ENCODE assay signal across 9 cellular contexts in the genomic region with DNA sequence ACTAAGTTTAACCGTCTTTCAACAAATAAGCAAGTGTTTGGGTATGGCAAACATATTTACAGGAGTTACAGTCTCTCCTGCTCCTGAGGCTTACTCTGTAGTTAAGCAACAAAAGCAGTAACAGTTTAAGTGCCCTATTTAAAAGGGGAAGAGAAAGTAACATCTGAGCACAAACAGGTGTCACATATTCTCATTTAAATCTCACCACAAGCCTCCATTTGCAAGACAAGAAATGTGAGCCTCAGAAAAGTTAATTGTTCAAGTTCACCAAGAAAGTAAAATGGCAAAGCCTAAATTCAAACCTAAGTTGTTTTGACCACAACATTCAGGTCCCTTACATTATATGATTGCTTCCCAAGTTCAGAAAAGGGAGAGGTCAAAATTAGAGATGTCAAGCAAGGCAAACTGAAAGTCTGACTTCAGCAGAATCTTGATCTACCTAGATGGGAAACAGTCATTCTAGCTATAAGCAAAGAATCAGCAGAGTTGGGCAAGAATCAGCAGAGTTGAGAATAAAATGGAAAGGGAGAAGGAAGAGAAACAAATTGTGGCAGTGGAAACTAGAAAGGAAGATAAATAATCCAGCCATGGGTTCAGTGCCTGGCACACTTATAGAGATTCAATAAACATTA.
DNase-seq lines count a peak whose midpoint lies in the region; ATAC-seq and TF ChIP-seq lines count a peak whose summit lies in the region.
"Had no signal": no experiment of that assay in that cellular context is flagged by ENCODE, and none has a peak within 500 bp of the region (broad histone marks: within the 10 kb centered on the region; RNA-seq: fewer than 3 reads in every experiment).

No MANE protein-coding gene starts in this region.

- BruUV-seq in OCI-LY7 (replicated peaks; lab: Mats Ljungman, UMichigan), result TSS peak; percentile 84
- no TSS peak for BruUV-seq in PC-3 (replicated peaks; lab: Mats Ljungman, UMichigan)

- H3K4me1 Mint-ChIP-seq in activated CD8-positive, alpha-beta T cell treated with anti-CD3 and anti-CD28 coated beads, Interleukin-2, amount 10 ng/mL, durations not matched to agents 7 days and 5 days (ENCODE audit: low read depth), result peaks cover 7% of the 10 kb centered on the region

- H3K27ac Mint-ChIP-seq in activated naive CD4-positive, alpha-beta T cell treated with anti-CD3 and anti-CD28 coated beads, Interleukin-2, amount 50 U/mL, for 72 hours, result no peak overlapping the region
- H3K27ac Mint-ChIP-seq in activated CD8-positive, alpha-beta T cell treated with anti-CD3 and anti-CD28 coated beads, Interleukin-2, amount 10 ng/mL, durations not matched to agents 7 days and 5 days, result no peak overlapping the region

- in situ Hi-C loops in gastrocnemius medialis (cut with MboI; ENCODE audit: low sequenced_read_pairs in 4 of 4), result loop anchor here in 1 of 4 donors (25.0 kb wide), 1 partner anchor 162 kb away; no protein-coding TSS in a partner anchor

- H4K20me1 ChIP-seq in OCI-LY7 (ENCODE audit: insufficient read depth, low read length) (no peaks in the 10 kb centered on the region), PC-3 (ENCODE audit: low read length) (no peaks in the 10 kb centered on the region)

- H3K4me1 ChIP-seq in OCI-LY7 (ENCODE audit: insufficient read depth, low read length, poor library complexity, severe bottlenecking), result peaks cover 99% of the 10 kb centered on the region
- peaks cover 7 to 12% of the 10 kb centered on the region in 2 donors for H3K4me1 ChIP-seq in gastrocnemius medialis
- H3K4me1 ChIP-seq in PC-3 (ENCODE audit: insufficient read depth, low read length), result peaks cover 14% of the 10 kb centered on the region

- DNase-seq in GM12864 (ENCODE audit: low read depth) (peak; percentile 74), OCI-LY7 (ENCODE audit: low spot score) (peak; percentile 93), gastrocnemius medialis (no peak), PC-3 (no peak)
- no peak for DNase-seq in activated naive CD4-positive, alpha-beta T cell treated with anti-CD3 and anti-CD28 coated beads, Interleukin-2, amount 50 U/mL, for 72 hours (ENCODE audit: low spot score in 2 of 2)
- no peak for DNase-seq in activated CD8-positive, alpha-beta T cell treated with anti-CD3 and anti-CD28 coated beads, Interleukin-2, amount 10 ng/mL, durations not matched to agents 7 days and 5 days
- DNase-seq: AML-193 had no signal

- intact Hi-C loops in OCI-LY7 (cut with micrococcal nuclease; ENCODE audit: unreplicated experiment) (loop anchor here (1.0 to 5.0 kb wide), 5 partner anchors 50 to 273 kb away; a partner anchor contains a TSS), gastrocnemius medialis (cut with DNase I; ENCODE audit: low total_unique reads) (no loop called here), PC-3 (cut with micrococcal nuclease) (no loop called here)

- H3K4me2 ChIP-seq in OCI-LY7 (ENCODE audit: low read length) (peak overlapping the region; percentile 81), PC-3 (ENCODE audit: low read length) (no peak overlapping the region)

- ATAC-seq in GM21381 (IDR thresholded peaks at IDR 0.05; ENCODE audit: unreplicated experiment) (peak; percentile 87), HG03108 (IDR thresholded peaks at IDR 0.05; ENCODE audit: unreplicated experiment) (peak; percentile 87), gastrocnemius medialis (no peak), PC-3 (no peak)
- no peak for ATAC-seq in activated naive CD4-positive, alpha-beta T cell treated with anti-CD3 and anti-CD28 coated beads, Interleukin-2, amount 50 U/mL, for 72 hours
- ATAC-seq in activated CD8-positive, alpha-beta T cell treated with anti-CD3 and anti-CD28 coated beads, Interleukin-2, amount 10 ng/mL, durations not matched to agents 7 days and 5 days, result no peak

- H3K27ac ChIP-seq in OCI-LY7 (ENCODE audit: low read depth, low read length, poor library complexity, severe bottlenecking) (peak overlapping the region; percentile 99), gastrocnemius medialis (no peak overlapping the region), PC-3 (ENCODE audit: low read length) (no peak overlapping the region)

- TF ChIP-seq POLR2A in gastrocnemius medialis (IDR thresholded peaks at IDR 0.05), result no peak

- H3K4me3 ChIP-seq in GM12864 (ENCODE audit: low read depth, low read length) (peak overlapping the region; percentile 6; the same call in 1 of the 2 replicates), OCI-LY7 (ENCODE audit: low read depth, low read length, poor library complexity, severe bottlenecking) (peak overlapping the region; percentile 55), gastrocnemius medialis (no peak overlapping the region), PC-3 (ENCODE audit: low read length) (no peak overlapping the region)

- no peaks in the 10 kb centered on the region for H3F3A ChIP-seq in PC-3 (ENCODE audit: low read length, unreplicated experiment)

- POLR2A ChIA-PET in OCI-LY7 (lab: Charles Lee), result interaction anchor here (0.8 to 3.5 kb wide), 11 partner anchors 8 to 167 kb away, joined by 3 to 21 read pairs (median 4); no protein-coding TSS in a partner anchor
- POLR2A ChIA-PET in activated CD8-positive, alpha-beta T cell treated with anti-CD3 and anti-CD28 coated beads, Interleukin-2, amount 10 ng/mL, durations not matched to agents 7 days and 5 days (lab: Charles Lee), result interaction anchor here (0.6 kb wide), 1 partner anchor 62 kb away, joined by 4 read pairs; no protein-coding TSS in a partner anchor
- POLR2A ChIA-PET in PC-3 (lab: Charles Lee; ENCODE audit: unreplicated experiment), result no interaction called here

- H3K9me2 ChIP-seq in OCI-LY7 (ENCODE audit: insufficient read depth, low read length) (no peaks in the 10 kb centered on the region), PC-3 (replicated peaks; ENCODE audit: low read length) (no peaks in the 10 kb centered on the region)

- no peaks in the 10 kb centered on the region for H3K27me3 ChIP-seq in gastrocnemius medialis
- H3K27me3 ChIP-seq in PC-3 (ENCODE audit: low read length), result no peaks in the 10 kb centered on the region

- no peaks in the 10 kb centered on the region for H3K9me3 ChIP-seq in OCI-LY7 (ENCODE audit: low read length)
- no peaks in the 10 kb centered on the region for H3K9me3 ChIP-seq in gastrocnemius medialis
- no peaks in the 10 kb centered on the region for H3K9me3 ChIP-seq in PC-3 (ENCODE audit: low read length)

- H3K36me3 ChIP-seq in OCI-LY7 (ENCODE audit: insufficient read depth, low read length) (peaks cover 58% of the 10 kb centered on the region), gastrocnemius medialis (no peaks in the 10 kb centered on the region), PC-3 (ENCODE audit: low read depth, low read length) (no peaks in the 10 kb centered on the region)

- H3K9me3 Mint-ChIP-seq in activated naive CD4-positive, alpha-beta T cell treated with anti-CD3 and anti-CD28 coated beads, Interleukin-2, amount 50 U/mL, for 72 hours, result no peaks in the 10 kb centered on the region
- H3K9me3 Mint-ChIP-seq in activated CD8-positive, alpha-beta T cell treated with anti-CD3 and anti-CD28 coated beads, Interleukin-2, amount 10 ng/mL, durations not matched to agents 7 days and 5 days (ENCODE audit: insufficient read depth), result no peaks in the 10 kb centered on the region

- H3K4me3 Mint-ChIP-seq in activated CD8-positive, alpha-beta T cell treated with anti-CD3 and anti-CD28 coated beads, Interleukin-2, amount 10 ng/mL, durations not matched to agents 7 days and 5 days, result no peak overlapping the region

- H3K27me3 Mint-ChIP-seq in activated CD8-positive, alpha-beta T cell treated with anti-CD3 and anti-CD28 coated beads, Interleukin-2, amount 10 ng/mL, durations not matched to agents 7 days and 5 days (ENCODE audit: low read depth), result no peaks in the 10 kb centered on the region

- H2AFZ ChIP-seq in OCI-LY7 (ENCODE audit: low read length) (no peak overlapping the region), PC-3 (ENCODE audit: low read length) (no peak overlapping the region)

- H3K9ac ChIP-seq in PC-3 (ENCODE audit: low read length), result no peak overlapping the region

- TF ChIP-seq CTCF in GM12864 (IDR thresholded peaks at IDR 0.05; ENCODE audit: low read depth, low read length, missing control alignments) (no peak), OCI-LY7 (conservative IDR thresholded peaks at IDR 0.05; ENCODE audit: low read length) (no peak), gastrocnemius medialis (IDR thresholded peaks at IDR 0.05 in 4 of 5, conservative IDR thresholded peaks at IDR 0.05 in 1 of 5) (no peak), PC-3 (conservative IDR thresholded peaks at IDR 0.05; ENCODE audit: low read depth, low read length) (no peak)

- H3K36me3 Mint-ChIP-seq in activated naive CD4-positive, alpha-beta T cell treated with anti-CD3 and anti-CD28 coated beads, Interleukin-2, amount 50 U/mL, for 72 hours, result peaks cover 0 to 5% of the 10 kb centered on the region in 2 donors
- H3K36me3 Mint-ChIP-seq in activated CD8-positive, alpha-beta T cell treated with anti-CD3 and anti-CD28 coated beads, Interleukin-2, amount 10 ng/mL, durations not matched to agents 7 days and 5 days (ENCODE audit: low read depth), result peaks cover 4% of the 10 kb centered on the region

- H3K79me2 ChIP-seq in OCI-LY7 (ENCODE audit: insufficient read depth, low read depth, low read length) (peaks cover 66% of the 10 kb centered on the region; the same call in 1 of the 2 replicates), PC-3 (ENCODE audit: low read length) (no peaks in the 10 kb centered on the region)

- CTCF ChIA-PET in OCI-LY7 (lab: Charles Lee; ENCODE audit: unreplicated experiment) (no interaction called here), PC-3 (lab: Charles Lee) (no interaction called here)
- CTCF ChIA-PET in activated CD8-positive, alpha-beta T cell treated with anti-CD3 and anti-CD28 coated beads, Interleukin-2, amount 10 ng/mL, durations not matched to agents 7 days and 5 days (lab: Charles Lee), result interaction anchor here (1.3 kb wide), 1 partner anchor 9 kb away, joined by 3 read pairs; no protein-coding TSS in a partner anchor

Comparison
In these comparisons a context has a peak if more than half of its experiments do, and no peak if none do; other contexts are left out.
1. DNase-seq: peak in GM12864 (single experiment) and OCI-LY7 (single experiment); none in activated naive CD4-positive, alpha-beta T cell treated with anti-CD3 and anti-CD28 coated beads, Interleukin-2, amount 50 U/mL, for 72 hours (0 of 2), activated CD8-positive, alpha-beta T cell treated with anti-CD3 and anti-CD28 coated beads, Interleukin-2, amount 10 ng/mL, durations not matched to agents 7 days and 5 days (single experiment), gastrocnemius medialis (0 of 2) and PC-3 (single experiment).
2. H3K4me3 ChIP-seq: peak in GM12864 (single experiment) and OCI-LY7 (single experiment); none in gastrocnemius medialis (0 of 4) and PC-3 (single experiment).
3. ATAC-seq: peak in GM21381 (single experiment) and HG03108 (single experiment); none in activated naive CD4-positive, alpha-beta T cell treated with anti-CD3 and anti-CD28 coated beads, Interleukin-2, amount 50 U/mL, for 72 hours (0 of 2), activated CD8-positive, alpha-beta T cell treated with anti-CD3 and anti-CD28 coated beads, Interleukin-2, amount 10 ng/mL, durations not matched to agents 7 days and 5 days (single experiment), gastrocnemius medialis (0 of 2) and PC-3 (single experiment).